ENCODE assay signal across 13 cellular contexts in genomic region chr2:99697811-99698568, GRCh38.
A peak's percentile ranks its signal among the peaks of the same experiment; 100 is the strongest.
DNase-seq lines count a peak whose midpoint lies in the region; ATAC-seq and TF ChIP-seq lines count a peak whose summit lies in the region.
"Had no signal": no experiment of that assay in that cellular context is flagged by ENCODE, and none has a peak within 500 bp of the region (broad histone marks: within the 10 kb centered on the region; RNA-seq: fewer than 3 reads in every experiment).

No MANE protein-coding gene starts in this region.

- no peak for ATAC-seq in GM21737 (IDR thresholded peaks at IDR 0.05; ENCODE audit: unreplicated experiment)
- ATAC-seq: A549; activated CD4-positive, alpha-beta T cell treated with anti-CD3 and anti-CD28 coated beads for 36 hours had no signal

- no peaks in the 10 kb centered on the region for H3K9me3 Mint-ChIP-seq in endodermal cell

- H3K27me3 ChIP-seq in brain microvascular endothelial cell (replicated peaks): no peaks in the 10 kb centered on the region
- no peaks in the 10 kb centered on the region for H3K27me3 ChIP-seq in right atrium auricular region
- H3K27me3 ChIP-seq in endodermal cell (ENCODE audit: control insufficient read depth, insufficient read depth, low read length, poor library complexity, severe bottlenecking): peaks cover 5% of the 10 kb centered on the region

- peaks cover 5% of the 10 kb centered on the region for H3K4me1 Mint-ChIP-seq in endodermal cell
- H3K4me1 Mint-ChIP-seq: activated CD4-positive, alpha-beta T cell treated with anti-CD3 and anti-CD28 coated beads for 36 hours had no signal

- no peaks in the 10 kb centered on the region for H3K36me3 Mint-ChIP-seq in endodermal cell (ENCODE audit: low read depth)

- no peak overlapping the region for H3K27ac ChIP-seq in brain microvascular endothelial cell
- peak overlapping the region in 1 of 2 donors; percentile 7 for H3K27ac ChIP-seq in right atrium auricular region
- H3K27ac ChIP-seq in endodermal cell (ENCODE audit: low read depth, low read length): no peak overlapping the region
- H3K27ac ChIP-seq: A549 had no signal

- no peak for TF ChIP-seq CTCF in brain microvascular endothelial cell (IDR thresholded peaks at IDR 0.05; ENCODE audit: low read depth, low read length, missing control alignments)
- no peak for TF ChIP-seq CTCF in right atrium auricular region (IDR thresholded peaks at IDR 0.05)
- no peak for TF ChIP-seq CTCF in endodermal cell (conservative IDR thresholded peaks at IDR 0.05)

- no peak overlapping the region for H3K4me3 ChIP-seq in brain microvascular endothelial cell (ENCODE audit: low read depth, low read length)
- H3K4me3 ChIP-seq in right atrium auricular region: no peak overlapping the region
- H3K4me3 ChIP-seq in endodermal cell (ENCODE audit: low read length): no peak overlapping the region
- H3K4me3 ChIP-seq: A549 had no signal

- no peak overlapping the region for H3K27ac Mint-ChIP-seq in endodermal cell
- H3K27ac Mint-ChIP-seq: activated CD4-positive, alpha-beta T cell treated with anti-CD3 and anti-CD28 coated beads for 36 hours had no signal

- peaks cover 4% of the 10 kb centered on the region for H3K27me3 Mint-ChIP-seq in endodermal cell (ENCODE audit: insufficient read depth)
- H3K27me3 Mint-ChIP-seq: activated CD4-positive, alpha-beta T cell treated with anti-CD3 and anti-CD28 coated beads for 36 hours had no signal

- DNase-seq in A172 (ENCODE audit: low spot score): peak; percentile 79
- peak; percentile 96 for DNase-seq in HS-27A (ENCODE audit: low read depth)
- DNase-seq in brain microvascular endothelial cell: peak; percentile 81
- peak; percentile 73 for DNase-seq in right atrium auricular region (ENCODE audit: low spot score)
- no peak for DNase-seq in NCI-H187 (lab: John Stamatoyannopoulos, UW)
- DNase-seq in endodermal cell: no peak
- DNase-seq in RKO (ENCODE audit: low spot score): no peak
- DNase-seq: activated CD4-positive, alpha-beta T cell treated with anti-CD3 and anti-CD28 coated beads for 36 hours; activated gamma-delta T cell; KBM-7; stimulated activated CD4-positive, alpha-beta T cell treated with anti-CD3 and anti-CD28 coated beads, Interleukin-15, amount 100 ng/mL, for 24 hours had no signal

- H3K9me3 ChIP-seq in right atrium auricular region (no peaks in the 10 kb centered on the region), endodermal cell (ENCODE audit: control insufficient read depth, low read length) (no peaks in the 10 kb centered on the region)
- H3K9me3 ChIP-seq: A549 had no signal

- H3K4me1 ChIP-seq in right atrium auricular region (peaks cover 0 to 65% of the 10 kb centered on the region in 2 donors), endodermal cell (ENCODE audit: control insufficient read depth, insufficient read depth, low read length) (no peaks in the 10 kb centered on the region)
- H3K4me1 ChIP-seq: A549 had no signal

- H3K36me3 ChIP-seq in brain microvascular endothelial cell (replicated peaks): no peaks in the 10 kb centered on the region
- H3K36me3 ChIP-seq in right atrium auricular region: no peaks in the 10 kb centered on the region
- no peaks in the 10 kb centered on the region for H3K36me3 ChIP-seq in endodermal cell (ENCODE audit: control insufficient read depth, insufficient read depth, low read length)

- in situ Hi-C loops in brain microvascular endothelial cell (cut with HindIII; ENCODE audit: low pct_ligation_motif_present, low sequenced_read_pairs): no loop called here

- no peak overlapping the region for H3K4me3 Mint-ChIP-seq in endodermal cell
- H3K4me3 Mint-ChIP-seq: activated CD4-positive, alpha-beta T cell treated with anti-CD3 and anti-CD28 coated beads for 36 hours had no signal

- no peak overlapping the region for H3K9ac ChIP-seq in endodermal cell (ENCODE audit: extremely low read depth, low read length, poor library complexity, severe bottlenecking)

Comparison
In these comparisons a context has a peak if more than half of its experiments do, and no peak if none do; other contexts are left out.
1. DNase-seq: peak in A172 (single experiment), HS-27A (single experiment), brain microvascular endothelial cell (single experiment) and right atrium auricular region (single experiment); none in NCI-H187 (0 of 2), endodermal cell (single experiment) and RKO (single experiment).